Comparison of ENCODE assay signal across 11 cellular contexts in the genomic region with DNA sequence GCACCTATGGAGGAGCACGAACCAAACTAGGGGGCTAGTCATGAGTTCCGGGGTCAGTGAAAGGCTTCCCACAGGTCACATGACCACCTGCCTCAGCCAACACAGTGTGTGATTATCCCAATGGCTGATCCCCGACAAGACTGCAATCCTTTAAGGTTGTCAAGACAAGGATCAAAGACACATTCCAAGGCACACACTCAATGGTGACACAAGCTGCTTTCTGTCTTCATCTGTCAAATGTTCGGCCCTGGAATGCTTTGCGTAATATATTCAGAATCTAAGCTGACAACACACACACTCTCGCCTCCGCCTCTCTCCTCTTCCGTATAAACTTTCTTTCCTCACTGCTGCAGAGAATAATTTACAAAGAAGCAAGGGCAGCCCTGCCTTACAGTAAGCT. TPM values are rescaled to one million over a fixed set of nuclear protein-coding genes. Genes with fewer than 3 reads are reported as not detected.
DNase-seq lines count a peak whose midpoint lies in the region; ATAC-seq and TF ChIP-seq lines count a peak whose summit lies in the region.
"Had no signal": no experiment of that assay in that cellular context is flagged by ENCODE, and none has a peak within 500 bp of the region (broad histone marks: within the 10 kb centered on the region; RNA-seq: fewer than 3 reads in every experiment).

No MANE protein-coding gene starts in this region.

- H3K4me1 Mint-ChIP-seq in type B pancreatic cell (ENCODE audit: unreplicated experiment), result peaks cover 49% of the 10 kb centered on the region

- TF ChIP-seq CTCF in breast epithelium (IDR thresholded peaks at IDR 0.05), result no peak
- no peak for TF ChIP-seq CTCF in mammary epithelial cell (conservative IDR thresholded peaks at IDR 0.05 in 1 of 2, IDR thresholded peaks at IDR 0.05 in 1 of 2; ENCODE audit: extremely low read depth in 1 of 2, insufficient read depth in 1 of 2, low read depth in 1 of 2, low read length in 2 of 2)
- no peak for TF ChIP-seq CTCF in lung (IDR thresholded peaks at IDR 0.05; ENCODE audit: control extremely low read depth, extremely low read depth)
- no peak for TF ChIP-seq CTCF in type B pancreatic cell (conservative IDR thresholded peaks at IDR 0.05)

- no peak overlapping the region for H3K4me2 ChIP-seq in mammary epithelial cell (ENCODE audit: insufficient read depth, low read depth, low read length)

- intact Hi-C loops in breast epithelium (cut with DNase I; ENCODE audit: low total_unique reads), result no loop called here
- intact Hi-C loops in mammary epithelial cell (cut with micrococcal nuclease), result loop anchor here (5.0 kb wide), 2 partner anchors 64 to 159 kb away; a partner anchor contains a TSS

- H3K9me3 ChIP-seq in breast epithelium, result no peaks in the 10 kb centered on the region
- H3K9me3 ChIP-seq in mammary epithelial cell (replicated peaks; ENCODE audit: insufficient read depth, low read length), result no peaks in the 10 kb centered on the region
- no peaks in the 10 kb centered on the region for H3K9me3 ChIP-seq in endocrine pancreas (ENCODE audit: control insufficient read depth, low read length)
- H3K9me3 ChIP-seq in lung (ENCODE audit: control insufficient read depth in 2 of 2, insufficient read depth in 1 of 2, low read length in 1 of 2), result no peaks in the 10 kb centered on the region

- in situ Hi-C loops in mammary epithelial cell (cut with MboI; ENCODE audit: low sequenced_read_pairs in 2 of 2), result no loop called here

- CTCF ChIA-PET in mammary epithelial cell (lab: Charles Lee; ENCODE audit: low non-redundant PET), result no interaction called here

- H3K27ac ChIP-seq in breast epithelium, result peak overlapping the region; percentile 28 to 52
- H3K27ac ChIP-seq in mammary epithelial cell (ENCODE audit: insufficient read depth, low read depth, low read length), result no peak overlapping the region
- H3K27ac ChIP-seq in lung (ENCODE audit: low read depth in 1 of 2, low read length in 1 of 2), result peak overlapping the region; percentile 45 to 57

- ATAC-seq in lung (ENCODE audit: insufficient read depth, low FRiP score), result no peak
- ATAC-seq in activated CD4-positive, CD25-positive, alpha-beta regulatory T cell treated with anti-CD3 and anti-CD28 coated beads, Interleukin-2, amount 50 U/mL, for 24 hours, result no peak

- H3K27ac Mint-ChIP-seq in type B pancreatic cell, result peak overlapping the region; percentile 88
- H3K27ac Mint-ChIP-seq: activated B cell treated with CpG ODN at 0.5 μM for 24 hours had no signal

- DNase-seq in breast epithelium (ENCODE audit: low spot score in 2 of 2) (no peak), mammary epithelial cell (no peak), lung (ENCODE audit: low spot score) (no peak), type B pancreatic cell (ENCODE audit: extremely low spot score, unreplicated experiment) (no peak), erythroblast (lab: John Stamatoyannopoulos, UW) (no peak), NCI-H774 (lab: John Stamatoyannopoulos, UW) (no peak)
- DNase-seq: activated B cell treated with CpG ODN at 0.5 μM for 24 hours, naive B cell, NCI-H2029 had no signal

- H3K27me3 ChIP-seq in breast epithelium, result no peaks in the 10 kb centered on the region
- no peaks in the 10 kb centered on the region for H3K27me3 ChIP-seq in mammary epithelial cell (ENCODE audit: insufficient read depth, low read length)
- no peaks in the 10 kb centered on the region for H3K27me3 ChIP-seq in endocrine pancreas (ENCODE audit: control insufficient read depth, insufficient read depth, low read length)
- H3K27me3 ChIP-seq in lung (ENCODE audit: control insufficient read depth, insufficient read depth), result no peaks in the 10 kb centered on the region

- H3K4me1 ChIP-seq in breast epithelium (peaks cover 0 to 14% of the 10 kb centered on the region in 2 donors), mammary epithelial cell (ENCODE audit: insufficient read depth, low read length) (peaks cover 24% of the 10 kb centered on the region), endocrine pancreas (ENCODE audit: control insufficient read depth, insufficient read depth, low read length) (peaks cover 26% of the 10 kb centered on the region), lung (ENCODE audit: control insufficient read depth in 2 of 2, insufficient read depth in 2 of 2, low read length in 2 of 2) (peaks cover 38 to 44% of the 10 kb centered on the region in 2 donors)

- no peak overlapping the region for H2AFZ ChIP-seq in mammary epithelial cell (ENCODE audit: low read depth, low read length)

- H3K4me3 Mint-ChIP-seq in type B pancreatic cell, result peak overlapping the region; percentile 42
- H3K4me3 Mint-ChIP-seq: activated B cell treated with CpG ODN at 0.5 μM for 24 hours, naive B cell had no signal

- no peaks in the 10 kb centered on the region for H3K36me3 Mint-ChIP-seq in type B pancreatic cell
- H3K36me3 Mint-ChIP-seq: naive B cell had no signal

- H3K9me3 Mint-ChIP-seq in type B pancreatic cell, result no peaks in the 10 kb centered on the region
- H3K9me3 Mint-ChIP-seq: activated B cell treated with CpG ODN at 0.5 μM for 24 hours, naive B cell had no signal

- H3K36me3 ChIP-seq in breast epithelium (no peaks in the 10 kb centered on the region), mammary epithelial cell (ENCODE audit: insufficient read depth, low read length) (peaks cover 3% of the 10 kb centered on the region), endocrine pancreas (ENCODE audit: control insufficient read depth, insufficient read depth, low read length) (no peaks in the 10 kb centered on the region), lung (ENCODE audit: control insufficient read depth in 2 of 2, insufficient read depth in 2 of 2, low read length in 2 of 2) (no peaks in the 10 kb centered on the region)

- H3K9ac ChIP-seq in mammary epithelial cell (ENCODE audit: insufficient read depth, low read length) (no peak overlapping the region), endocrine pancreas (ENCODE audit: control insufficient read depth, insufficient read depth, low read length) (peak overlapping the region; percentile 23)

- BruUV-seq in mammary epithelial cell (replicated peaks; lab: Mats Ljungman, UMichigan), result no TSS peak

- H3K79me2 ChIP-seq in mammary epithelial cell (ENCODE audit: insufficient read depth, low read length), result peaks cover 99% of the 10 kb centered on the region

- 79% methylated on average over 7 of the region's 8 CpGs for WGBS in mammary epithelial cell (ENCODE audit: low coverage, missing lambda C conversion rate)
- WGBS in lung, 2 donors, result 41 to 59% methylated on average over 8 of the region's 8 CpGs

- TF ChIP-seq POLR2A in breast epithelium (IDR thresholded peaks at IDR 0.05), result no peak
- TF ChIP-seq POLR2A in erythroblast (IDR thresholded peaks at IDR 0.05; ENCODE audit: low read length), result no peak

- H3K27me3 Mint-ChIP-seq in type B pancreatic cell, result no peaks in the 10 kb centered on the region
- H3K27me3 Mint-ChIP-seq: activated B cell treated with CpG ODN at 0.5 μM for 24 hours, naive B cell had no signal

- H4K20me1 ChIP-seq in mammary epithelial cell (ENCODE audit: insufficient read depth, low read length), result no peaks in the 10 kb centered on the region

- H3K4me3 ChIP-seq in breast epithelium (no peak overlapping the region), mammary epithelial cell (replicated peaks in 1 of 3; ENCODE audit: insufficient read depth in 1 of 3, low read depth in 2 of 3, low read length in 3 of 3) (no peak overlapping the region), endocrine pancreas (ENCODE audit: control insufficient read depth, insufficient read depth, low read length) (no peak overlapping the region), lung (no peak overlapping the region)

- dilution Hi-C loops in mammary epithelial cell (cut with HindIII; ENCODE audit: low sequenced_read_pairs), result loop anchor here (5.0 to 10.0 kb wide), 4 partner anchors 34 to 449 kb away; a partner anchor contains a TSS

RNA-seq across cellular contexts. Expression of a gene that starts 11.7 kb away (rescaled TPM):
- total RNA-seq in breast epithelium (10 to 100 TPM; 54.4 to 66.2 (median 64.9) TPM), mammary epithelial cell (10 to 100 TPM; 41.0 to 73.9 TPM), lung (10 to 100 TPM; 60.4 to 67.7 TPM), type B pancreatic cell (ENCODE audit: low replicate concordance) (75.5 and 92.4 TPM in 2 replicates)
- polyA plus RNA-seq in mammary epithelial cell (62.7 TPM), lung (10 to 100 TPM; 33.6 to 49.4 TPM)
- 116 TPM for polyA minus RNA-seq in mammary epithelial cell

RNA-seq across cellular contexts. Expression of a gene that starts 52.2 kb away (rescaled TPM):
- total RNA-seq in breast epithelium (10 to 100 TPM in 2 of 3 donors, 1 to 10 TPM in 1; 9.4 to 19.0 (median 16.4) TPM), mammary epithelial cell (10 to 100 TPM in 1 of 2 donors, 1 to 10 TPM in 1; 9.0 to 15.0 TPM), lung (100 to 1,000 TPM; 333 to 360 TPM), type B pancreatic cell (ENCODE audit: low replicate concordance) (13.9 and 14.1 TPM in 2 replicates)
- polyA plus RNA-seq in mammary epithelial cell (8.8 TPM), lung (100 to 1,000 TPM in 1 of 2 donors, 10 to 100 TPM in 1; 90.2 to 113 TPM)
- 1.7 TPM for polyA minus RNA-seq in mammary epithelial cell

Comparison
In these comparisons a context has a peak if more than half of its experiments do, and no peak if none do; other contexts are left out.
1. RNA of a gene that starts 52.2 kb away (total RNA-seq): 333 to 360 TPM in lung; 9.4 to 19.0 TPM in breast epithelium, 9.0 to 15.0 TPM in mammary epithelial cell and 13.9 to 14.1 TPM in type B pancreatic cell; every median in the first group is over 10 times any median in the second.